16 cellular contexts compared by ENCODE assay signal in genomic region chr10:102658802-102659201, GRCh38. TPM values are rescaled to one million over a fixed set of nuclear protein-coding genes. Genes with fewer than 3 reads are reported as not detected.
DNase-seq lines count a peak whose midpoint lies in the region; ATAC-seq and TF ChIP-seq lines count a peak whose summit lies in the region.
"Had no signal": no experiment of that assay in that cellular context is flagged by ENCODE, and none has a peak within 500 bp of the region (broad histone marks: within the 10 kb centered on the region; RNA-seq: fewer than 3 reads in every experiment).

No MANE protein-coding gene starts in this region.

- H3K36me3 ChIP-seq in mucosa of rectum (ENCODE audit: control insufficient read depth in 2 of 2, insufficient read depth in 2 of 2, low read length in 2 of 2) (peaks cover 30 to 32% of the 10 kb centered on the region in 2 donors), tibial nerve (peaks cover 0 to 56% (median 31%) of the 10 kb centered on the region in 3 donors)

- H3K27ac ChIP-seq in mucosa of rectum (ENCODE audit: low read depth in 2 of 2, low read length in 2 of 2) (peak overlapping the region; percentile 74 to 77), tibial nerve (peak overlapping the region in 3 of 4 donors; percentile 25 to 57 (median 25))

- peak; percentile 62 for DNase-seq in cardiac septum (ENCODE audit: low spot score)
- DNase-seq in left cardiac atrium = no peak
- no peak for DNase-seq in activated T-helper 1 cell treated with anti-CD3 and anti-CD28 coated beads, Interleukin-12 subunit alpha, Interleukin-12 subunit beta, Interleukin-2, Interleukin-4 antibody, amounts not matched to agents 30 ng/mL and 10 ng/mL and 1 ng/mL, durations not matched to agents 14 hours and 24 hours and 36 hours (ENCODE audit: low spot score)
- DNase-seq in tibial nerve (ENCODE audit: low spot score in 2 of 2) = no peak
- no peak for DNase-seq in pons (ENCODE audit: low spot score)
- no peak for DNase-seq in amygdala (lab: John Stamatoyannopoulos, UW)
- DNase-seq in SHP77 treated with DMSO at 0.1 percent for 48 hours (lab: John Stamatoyannopoulos, UW) = no peak
- DNase-seq: activated T-cell treated with anti-CD3 and anti-CD28 coated beads for 4 hours; BE2C; hippocampal formation; NCI-H1092; NCI-H524 treated with DMSO at 0.1 percent for 48 hours; stimulated activated CD4-positive, alpha-beta T cell treated with anti-CD3 and anti-CD28 coated beads, Interleukin-1b, Interleukin-23, amount 100 ng/mL, for 48 hours had no signal

- no peaks in the 10 kb centered on the region for H3K9me3 Mint-ChIP-seq in activated T-helper 1 cell treated with anti-CD3 and anti-CD28 coated beads, Interleukin-12 subunit alpha, Interleukin-12 subunit beta, Interleukin-2, Interleukin-4 antibody, amounts not matched to agents 30 ng/mL and 10 ng/mL and 1 ng/mL, durations not matched to agents 14 hours and 24 hours and 36 hours

- H3K9me3 ChIP-seq in mucosa of rectum (ENCODE audit: control insufficient read depth in 2 of 2, low read length in 2 of 2) (no peaks in the 10 kb centered on the region), tibial nerve (no peaks in the 10 kb centered on the region)
- H3K9me3 ChIP-seq: BE2C, HAP-1 had no signal

- H3K4me3 Mint-ChIP-seq in activated T-helper 1 cell treated with anti-CD3 and anti-CD28 coated beads, Interleukin-12 subunit alpha, Interleukin-12 subunit beta, Interleukin-2, Interleukin-4 antibody, amounts not matched to agents 30 ng/mL and 10 ng/mL and 1 ng/mL, durations not matched to agents 14 hours and 24 hours and 36 hours = no peak overlapping the region

- TF ChIP-seq POLR2A in tibial nerve (IDR thresholded peaks at IDR 0.05) = no peak

- WGBS in tibial nerve, 2 donors = 60 to 85% methylated on average over 5 of the region's 5 CpGs

- H3K4me3 ChIP-seq in mucosa of rectum (ENCODE audit: low read length in 2 of 2) (no peak overlapping the region), tibial nerve (no peak overlapping the region)
- H3K4me3 ChIP-seq: HAP-1 had no signal

- peak overlapping the region in 1 of 2 donors; percentile 5 for H3K9ac ChIP-seq in mucosa of rectum (ENCODE audit: low read depth in 1 of 2, low read length in 2 of 2)

- no peak for TF ChIP-seq CTCF in tibial nerve (IDR thresholded peaks at IDR 0.05)

- H3K27ac Mint-ChIP-seq in activated T-helper 1 cell treated with anti-CD3 and anti-CD28 coated beads, Interleukin-12 subunit alpha, Interleukin-12 subunit beta, Interleukin-2, Interleukin-4 antibody, amounts not matched to agents 30 ng/mL and 10 ng/mL and 1 ng/mL, durations not matched to agents 14 hours and 24 hours and 36 hours = peak overlapping the region; percentile 52
- H3K27ac Mint-ChIP-seq: progenitor cell of endocrine pancreas had no signal

- H3K36me3 Mint-ChIP-seq in activated T-helper 1 cell treated with anti-CD3 and anti-CD28 coated beads, Interleukin-12 subunit alpha, Interleukin-12 subunit beta, Interleukin-2, Interleukin-4 antibody, amounts not matched to agents 30 ng/mL and 10 ng/mL and 1 ng/mL, durations not matched to agents 14 hours and 24 hours and 36 hours (ENCODE audit: low read depth) = peaks cover 26% of the 10 kb centered on the region

- H3K4me1 Mint-ChIP-seq in activated T-helper 1 cell treated with anti-CD3 and anti-CD28 coated beads, Interleukin-12 subunit alpha, Interleukin-12 subunit beta, Interleukin-2, Interleukin-4 antibody, amounts not matched to agents 30 ng/mL and 10 ng/mL and 1 ng/mL, durations not matched to agents 14 hours and 24 hours and 36 hours (ENCODE audit: low read depth) = peaks cover 40% of the 10 kb centered on the region

- H3K4me1 ChIP-seq in mucosa of rectum (ENCODE audit: control insufficient read depth in 2 of 2, insufficient read depth in 2 of 2, low read length in 2 of 2) (peaks cover 39 to 40% of the 10 kb centered on the region in 2 donors), tibial nerve (peaks cover 0 to 74% (median 23%) of the 10 kb centered on the region in 4 donors)
- H3K4me1 ChIP-seq: HAP-1 had no signal

- no peak for ATAC-seq in left cardiac atrium

- H3K27me3 ChIP-seq in mucosa of rectum (ENCODE audit: control insufficient read depth in 2 of 2, insufficient read depth in 2 of 2, low read length in 2 of 2) = no peaks in the 10 kb centered on the region
- no peaks in the 10 kb centered on the region for H3K27me3 ChIP-seq in tibial nerve
- H3K27me3 ChIP-seq: BE2C had no signal

- TF ChIP-seq EP300 in tibial nerve (IDR thresholded peaks at IDR 0.05) = no peak

- H3K27me3 Mint-ChIP-seq in activated T-helper 1 cell treated with anti-CD3 and anti-CD28 coated beads, Interleukin-12 subunit alpha, Interleukin-12 subunit beta, Interleukin-2, Interleukin-4 antibody, amounts not matched to agents 30 ng/mL and 10 ng/mL and 1 ng/mL, durations not matched to agents 14 hours and 24 hours and 36 hours (ENCODE audit: insufficient read depth) = no peaks in the 10 kb centered on the region
- H3K27me3 Mint-ChIP-seq: progenitor cell of endocrine pancreas had no signal

- intact Hi-C loops in cardiac septum (cut with DNase I) = no loop called here
- intact Hi-C loops in left cardiac atrium (cut with DNase I) = no loop called here
- intact Hi-C loops in activated T-helper 1 cell treated with anti-CD3 and anti-CD28 coated beads, Interleukin-12 subunit alpha, Interleukin-12 subunit beta, Interleukin-2, Interleukin-4 antibody, amounts not matched to agents 30 ng/mL and 10 ng/mL and 1 ng/mL, durations not matched to agents 14 hours and 24 hours and 36 hours (cut with micrococcal nuclease) = no loop called here

RNA-seq across cellular contexts. Expression of gene TRIM8, which starts 14.5 kb away (rescaled TPM):
- 99.6 TPM for total RNA-seq in cardiac septum
- 100 to 1,000 TPM; 104 to 108 TPM for total RNA-seq in left cardiac atrium
- total RNA-seq in activated T-helper 1 cell treated with anti-CD3 and anti-CD28 coated beads, Interleukin-12 subunit alpha, Interleukin-12 subunit beta, Interleukin-2, Interleukin-4 antibody, amounts not matched to agents 30 ng/mL and 10 ng/mL and 1 ng/mL, durations not matched to agents 14 hours and 24 hours and 36 hours = 108 and 111 TPM in 2 replicates
- total RNA-seq in tibial nerve = 100 to 1,000 TPM; 156 to 206 (median 157) TPM

RNA-seq across cellular contexts. Expression of gene ARL3, which starts 55.4 kb away (rescaled TPM):
- total RNA-seq in cardiac septum (13.1 TPM), left cardiac atrium (10 to 100 TPM; 12.0 to 12.4 TPM), tibial nerve (10 to 100 TPM; 11.0 to 17.7 (median 13.8) TPM)
- 6.6 and 6.8 TPM in 2 replicates for total RNA-seq in activated T-helper 1 cell treated with anti-CD3 and anti-CD28 coated beads, Interleukin-12 subunit alpha, Interleukin-12 subunit beta, Interleukin-2, Interleukin-4 antibody, amounts not matched to agents 30 ng/mL and 10 ng/mL and 1 ng/mL, durations not matched to agents 14 hours and 24 hours and 36 hours

RNA-seq across cellular contexts. Expression of gene SFXN2, which starts 55.6 kb away (rescaled TPM):
- 2.8 TPM for total RNA-seq in cardiac septum
- 1 to 10 TPM; 3.2 to 4.0 TPM for total RNA-seq in left cardiac atrium
- total RNA-seq in activated T-helper 1 cell treated with anti-CD3 and anti-CD28 coated beads, Interleukin-12 subunit alpha, Interleukin-12 subunit beta, Interleukin-2, Interleukin-4 antibody, amounts not matched to agents 30 ng/mL and 10 ng/mL and 1 ng/mL, durations not matched to agents 14 hours and 24 hours and 36 hours = 39.5 and 44.0 TPM in 2 replicates
- total RNA-seq in tibial nerve = 10 to 100 TPM in 3 of 4 donors, 1 to 10 TPM in 1; 7.2 to 26.4 (median 11.3) TPM
